In genomic region chr2:46548103-46548486, GRCh38 we compare ENCODE assay signal across 15 cellular contexts. TPM values are rescaled to one million over a fixed set of nuclear protein-coding genes. Genes with fewer than 3 reads are reported as not detected.
DNase-seq lines count a peak whose midpoint lies in the region; ATAC-seq and TF ChIP-seq lines count a peak whose summit lies in the region.
"Had no signal": no experiment of that assay in that cellular context is flagged by ENCODE, and none has a peak within 500 bp of the region (broad histone marks: within the 10 kb centered on the region; RNA-seq: fewer than 3 reads in every experiment).

No MANE protein-coding gene starts in this region.

- H3K36me3 ChIP-seq in esophagus squamous epithelium (peaks cover 0 to 7% (median 0%) of the 10 kb centered on the region in 3 donors), uterus (no peaks in the 10 kb centered on the region)

- ATAC-seq in natural killer cell (peak; percentile 6 to 59 (median 29)), left colon (no peak)

- H3K4me1 ChIP-seq in esophagus squamous epithelium, result peaks cover 12 to 79% (median 37%) of the 10 kb centered on the region in 3 donors
- H3K4me1 ChIP-seq in uterus, result peaks cover 5 to 6% of the 10 kb centered on the region in 2 donors

- H3K9me3 ChIP-seq in esophagus squamous epithelium, result no peaks in the 10 kb centered on the region
- no peaks in the 10 kb centered on the region for H3K9me3 ChIP-seq in uterus

- H3K27ac ChIP-seq in esophagus squamous epithelium (peak overlapping the region in 3 of 4 donors; percentile 7 to 71 (median 48)), uterus (peak overlapping the region; percentile 21 to 43)
- H3K27ac ChIP-seq: epithelial cell of prostate had no signal

- H3K4me3 Mint-ChIP-seq in activated naive CD4-positive, alpha-beta T cell treated with anti-CD3 and anti-CD28 coated beads for 36 hours, result no peak overlapping the region
- H3K4me3 Mint-ChIP-seq in activated naive CD4-positive, alpha-beta T cell treated with anti-CD3 and anti-CD28 coated beads, Interleukin-2, amount 10 ng/mL, durations not matched to agents 7 days and 5 days, result no peak overlapping the region
- peak overlapping the region; percentile 49 for H3K4me3 Mint-ChIP-seq in natural killer cell
- H3K4me3 Mint-ChIP-seq: type B pancreatic cell had no signal

- intact Hi-C loops in activated naive CD4-positive, alpha-beta T cell treated with anti-CD3 and anti-CD28 coated beads for 36 hours (cut with micrococcal nuclease), result no loop called here
- intact Hi-C loops in esophagus squamous epithelium (cut with DNase I), result no loop called here
- intact Hi-C loops in natural killer cell (cut with micrococcal nuclease), result no loop called here
- intact Hi-C loops in uterus (cut with DNase I; ENCODE audit: low total_unique reads), result no loop called here
- intact Hi-C loops in left colon (cut with DNase I, micrococcal nuclease), result no loop called here

- peaks cover 43% of the 10 kb centered on the region for H3K4me1 Mint-ChIP-seq in activated naive CD4-positive, alpha-beta T cell treated with anti-CD3 and anti-CD28 coated beads for 36 hours (ENCODE audit: low read depth)
- peaks cover 58% of the 10 kb centered on the region for H3K4me1 Mint-ChIP-seq in activated naive CD4-positive, alpha-beta T cell treated with anti-CD3 and anti-CD28 coated beads, Interleukin-2, amount 10 ng/mL, durations not matched to agents 7 days and 5 days
- H3K4me1 Mint-ChIP-seq in natural killer cell, result peaks cover 88 to 90% of the 10 kb centered on the region in 2 donors

- H3K4me3 ChIP-seq in esophagus squamous epithelium (no peak overlapping the region), uterus (no peak overlapping the region)

- WGBS in esophagus squamous epithelium, 2 donors, result 58 to 70% methylated on average over 1 to 2 of the region's 2 CpGs

- H3K27me3 ChIP-seq in esophagus squamous epithelium (no peaks in the 10 kb centered on the region), uterus (no peaks in the 10 kb centered on the region)

- no peaks in the 10 kb centered on the region for H3K36me3 Mint-ChIP-seq in activated naive CD4-positive, alpha-beta T cell treated with anti-CD3 and anti-CD28 coated beads for 36 hours (ENCODE audit: low read depth)
- peaks cover 2% of the 10 kb centered on the region for H3K36me3 Mint-ChIP-seq in activated naive CD4-positive, alpha-beta T cell treated with anti-CD3 and anti-CD28 coated beads, Interleukin-2, amount 10 ng/mL, durations not matched to agents 7 days and 5 days
- no peaks in the 10 kb centered on the region for H3K36me3 Mint-ChIP-seq in natural killer cell

- CTCF ChIA-PET in activated naive CD4-positive, alpha-beta T cell treated with anti-CD3 and anti-CD28 coated beads for 36 hours (lab: Charles Lee), result interaction anchor here (1.6 to 3.9 kb wide), 2 partner anchors 7 to 67 kb away, joined by 3 to 21 read pairs; no protein-coding TSS in a partner anchor
- CTCF ChIA-PET in activated naive CD4-positive, alpha-beta T cell treated with anti-CD3 and anti-CD28 coated beads, Interleukin-2, amount 10 ng/mL, durations not matched to agents 7 days and 5 days (lab: Charles Lee), result no interaction called here

- H3K27me3 Mint-ChIP-seq in activated naive CD4-positive, alpha-beta T cell treated with anti-CD3 and anti-CD28 coated beads for 36 hours (ENCODE audit: low read depth), result no peaks in the 10 kb centered on the region
- H3K27me3 Mint-ChIP-seq in activated naive CD4-positive, alpha-beta T cell treated with anti-CD3 and anti-CD28 coated beads, Interleukin-2, amount 10 ng/mL, durations not matched to agents 7 days and 5 days, result peaks cover 11% of the 10 kb centered on the region
- no peaks in the 10 kb centered on the region for H3K27me3 Mint-ChIP-seq in natural killer cell (ENCODE audit: low read depth in 2 of 2)
- H3K27me3 Mint-ChIP-seq: type B pancreatic cell had no signal

- DNase-seq in activated naive CD4-positive, alpha-beta T cell treated with anti-CD3 and anti-CD28 coated beads for 36 hours, result peak; percentile 17
- DNase-seq in activated naive CD4-positive, alpha-beta T cell treated with anti-CD3 and anti-CD28 coated beads, Interleukin-2, amount 10 ng/mL, durations not matched to agents 7 days and 5 days, result no peak
- no peak for DNase-seq in esophagus squamous epithelium (lab: John Stamatoyannopoulos, UW)
- DNase-seq in natural killer cell, result no peak
- DNase-seq in uterus, result no peak
- no peak for DNase-seq in left colon
- no peak for DNase-seq in NCI-H748 (lab: John Stamatoyannopoulos, UW; ENCODE audit: unreplicated experiment)
- DNase-seq in SKM-1 (lab: John Stamatoyannopoulos, UW; ENCODE audit: unreplicated experiment), result no peak
- DNase-seq: 8988T; NCI-H510A treated with DMSO at 0.1 percent for 48 hours; occipital lobe; stimulated activated CD4-positive, alpha-beta T cell treated with anti-CD3 and anti-CD28 coated beads, Interleukin-4, amount 100 ng/mL, for 24 hours; SW 1271 had no signal

- TF ChIP-seq CTCF in esophagus squamous epithelium (IDR thresholded peaks at IDR 0.05) (no peak), natural killer cell (IDR thresholded peaks at IDR 0.05) (no peak), uterus (IDR thresholded peaks at IDR 0.05) (no peak)

- no peaks in the 10 kb centered on the region for H3K9me3 Mint-ChIP-seq in activated naive CD4-positive, alpha-beta T cell treated with anti-CD3 and anti-CD28 coated beads for 36 hours
- no peaks in the 10 kb centered on the region for H3K9me3 Mint-ChIP-seq in activated naive CD4-positive, alpha-beta T cell treated with anti-CD3 and anti-CD28 coated beads, Interleukin-2, amount 10 ng/mL, durations not matched to agents 7 days and 5 days
- H3K9me3 Mint-ChIP-seq in natural killer cell, result no peaks in the 10 kb centered on the region
- H3K9me3 Mint-ChIP-seq: type B pancreatic cell had no signal

- no peak overlapping the region for H3K27ac Mint-ChIP-seq in activated naive CD4-positive, alpha-beta T cell treated with anti-CD3 and anti-CD28 coated beads for 36 hours
- no peak overlapping the region for H3K27ac Mint-ChIP-seq in activated naive CD4-positive, alpha-beta T cell treated with anti-CD3 and anti-CD28 coated beads, Interleukin-2, amount 10 ng/mL, durations not matched to agents 7 days and 5 days
- peak overlapping the region; percentile 55 to 82 for H3K27ac Mint-ChIP-seq in natural killer cell
- H3K27ac Mint-ChIP-seq: type B pancreatic cell had no signal

- TF ChIP-seq POLR2A in esophagus squamous epithelium (IDR thresholded peaks at IDR 0.05), result no peak
- no peak for TF ChIP-seq POLR2A in uterus (IDR thresholded peaks at IDR 0.05)

RNA-seq across cellular contexts. Expression of gene ATP6V1E2, which starts 5.7 kb away (rescaled TPM):
- total RNA-seq in activated naive CD4-positive, alpha-beta T cell treated with anti-CD3 and anti-CD28 coated beads for 36 hours, result 10 to 100 TPM; 14.9 to 17.1 TPM
- total RNA-seq in esophagus squamous epithelium (1 to 10 TPM; 1.3 to 6.1 (median 3.0) TPM), natural killer cell (10 to 100 TPM in 1 of 3 donors, 1 to 10 TPM in 2; 5.5 to 10.5 (median 7.9) TPM), uterus (1 to 10 TPM in 2 of 4 donors, not detected in 2; 4.6 to 5.3 TPM), left colon (1 to 10 TPM; 1.9 to 2.9 TPM)

RNA-seq across cellular contexts. Expression of gene RHOQ, which starts 5.8 kb away (rescaled TPM):
- total RNA-seq in activated naive CD4-positive, alpha-beta T cell treated with anti-CD3 and anti-CD28 coated beads for 36 hours, result 10 to 100 TPM in 1 of 2 experiments, 1 to 10 TPM in 1; 7.7 to 10.2 TPM
- total RNA-seq in esophagus squamous epithelium, result 10 to 100 TPM in 3 of 4 donors, 1 to 10 TPM in 1; 5.3 to 49.6 (median 18.7) TPM
- total RNA-seq in natural killer cell, result 100 to 1,000 TPM in 2 of 3 donors, 10 to 100 TPM in 1; 93.7 to 131 (median 102) TPM
- total RNA-seq in uterus, result 100 to 1,000 TPM in 2 of 4 donors, 10 to 100 TPM in 2; 62.0 to 221 (median 100.0) TPM
- 10 to 100 TPM; 11.8 to 23.9 TPM for total RNA-seq in left colon

Comparison
In these comparisons a context has a peak if more than half of its experiments do, and no peak if none do; other contexts are left out.
1. H3K27ac Mint-ChIP-seq: peak in natural killer cell (2 of 2); none in activated naive CD4-positive, alpha-beta T cell treated with anti-CD3 and anti-CD28 coated beads for 36 hours (single experiment) and activated naive CD4-positive, alpha-beta T cell treated with anti-CD3 and anti-CD28 coated beads, Interleukin-2, amount 10 ng/mL, durations not matched to agents 7 days and 5 days (single experiment).